ENCODE assay signal across 9 cellular contexts in genomic region chr7:1045038-1045726, GRCh38. TPM values are rescaled to one million over a fixed set of nuclear protein-coding genes. Genes with fewer than 3 reads are reported as not detected.
DNase-seq lines count a peak whose midpoint lies in the region; ATAC-seq, FAIRE-seq and TF ChIP-seq lines count a peak whose summit lies in the region.
"Had no signal": no experiment of that assay in that cellular context is flagged by ENCODE, and none has a peak within 500 bp of the region (broad histone marks: within the 10 kb centered on the region; RNA-seq: fewer than 3 reads in every experiment).

No MANE protein-coding gene starts in this region.

- H3K27ac Mint-ChIP-seq in activated CD8-positive, alpha-beta T cell treated with anti-CD3 and anti-CD28 coated beads for 36 hours: peak overlapping the region; percentile 26
- peak overlapping the region; percentile 67 for H3K27ac Mint-ChIP-seq in stimulated activated memory B cell treated with anti-CD40 and anti-IgM and Interleukin-4, amounts not matched to agents 10 μg/mL and 1 μg/mL and 100 μg/mL, for 72 hours
- H3K27ac Mint-ChIP-seq in activated naive CD4-positive, alpha-beta T cell treated with anti-CD3 and anti-CD28 coated beads, Interleukin-2, amount 50 U/mL, for 72 hours: peak overlapping the region in 1 of 2 donors; percentile 19

- no peak for ATAC-seq in activated CD8-positive, alpha-beta T cell treated with anti-CD3 and anti-CD28 coated beads for 36 hours
- no peak for ATAC-seq in stimulated activated memory B cell treated with anti-CD40 and anti-IgM and Interleukin-4, amounts not matched to agents 10 μg/mL and 1 μg/mL and 100 μg/mL, for 72 hours
- no peak for ATAC-seq in activated naive CD4-positive, alpha-beta T cell treated with anti-CD3 and anti-CD28 coated beads, Interleukin-2, amount 50 U/mL, for 72 hours

- DNase-seq in HFF-Myc (ENCODE audit: extremely low read depth, low read depth): no peak
- no peak for DNase-seq in activated CD8-positive, alpha-beta T cell treated with anti-CD3 and anti-CD28 coated beads for 36 hours
- no peak for DNase-seq in NCI-H2081 treated with DMSO at 0.1 percent for 48 hours (lab: John Stamatoyannopoulos, UW)
- DNase-seq in GM19239 (ENCODE audit: insufficient read length, low spot score): no peak
- DNase-seq in activated naive CD4-positive, alpha-beta T cell treated with anti-CD3 and anti-CD28 coated beads, Interleukin-2, amount 50 U/mL, for 72 hours (ENCODE audit: low spot score in 2 of 2): no peak
- DNase-seq in nucleus accumbens (lab: John Stamatoyannopoulos, UW): no peak

- H3K27me3 Mint-ChIP-seq in activated CD8-positive, alpha-beta T cell treated with anti-CD3 and anti-CD28 coated beads for 36 hours: no peaks in the 10 kb centered on the region
- H3K27me3 Mint-ChIP-seq in stimulated activated memory B cell treated with anti-CD40 and anti-IgM and Interleukin-4, amounts not matched to agents 10 μg/mL and 1 μg/mL and 100 μg/mL, for 72 hours: peaks cover 6% of the 10 kb centered on the region

- CTCF ChIA-PET in activated CD8-positive, alpha-beta T cell treated with anti-CD3 and anti-CD28 coated beads for 36 hours (lab: Charles Lee): interaction anchor here (0.6 to 3.2 kb wide), 16 partner anchors 11 to 247 kb away, joined by 3 to 28 read pairs (median 3); no protein-coding TSS in a partner anchor

- peak overlapping the region; percentile 79 for H3K4me3 Mint-ChIP-seq in activated CD8-positive, alpha-beta T cell treated with anti-CD3 and anti-CD28 coated beads for 36 hours
- H3K4me3 Mint-ChIP-seq in stimulated activated memory B cell treated with anti-CD40 and anti-IgM and Interleukin-4, amounts not matched to agents 10 μg/mL and 1 μg/mL and 100 μg/mL, for 72 hours: peak overlapping the region; percentile 82

- TF ChIP-seq CTCF in HFF-Myc (IDR thresholded peaks at IDR 0.05; ENCODE audit: low read depth, low read length, missing control alignments): no peak
- no peak for TF ChIP-seq CTCF in activated CD8-positive, alpha-beta T cell treated with anti-CD3 and anti-CD28 coated beads for 36 hours (IDR thresholded peaks at IDR 0.05)

- POLR2A ChIA-PET in activated CD8-positive, alpha-beta T cell treated with anti-CD3 and anti-CD28 coated beads for 36 hours (lab: Charles Lee): interaction anchor here (0.6 to 2.0 kb wide), 6 partner anchors 9 to 116 kb away, joined by 3 to 7 read pairs (median 4); partner anchors contain the start of gene COX19

- H3K4me1 Mint-ChIP-seq in activated CD8-positive, alpha-beta T cell treated with anti-CD3 and anti-CD28 coated beads for 36 hours (ENCODE audit: low read depth): peaks cover 65% of the 10 kb centered on the region
- H3K4me1 Mint-ChIP-seq in stimulated activated memory B cell treated with anti-CD40 and anti-IgM and Interleukin-4, amounts not matched to agents 10 μg/mL and 1 μg/mL and 100 μg/mL, for 72 hours: peaks cover 44% of the 10 kb centered on the region

- H3K36me3 Mint-ChIP-seq in activated CD8-positive, alpha-beta T cell treated with anti-CD3 and anti-CD28 coated beads for 36 hours (ENCODE audit: low read depth): no peaks in the 10 kb centered on the region
- H3K36me3 Mint-ChIP-seq in stimulated activated memory B cell treated with anti-CD40 and anti-IgM and Interleukin-4, amounts not matched to agents 10 μg/mL and 1 μg/mL and 100 μg/mL, for 72 hours: no peaks in the 10 kb centered on the region
- no peaks in the 10 kb centered on the region for H3K36me3 Mint-ChIP-seq in activated naive CD4-positive, alpha-beta T cell treated with anti-CD3 and anti-CD28 coated beads, Interleukin-2, amount 50 U/mL, for 72 hours

- H3K4me3 ChIP-seq in HFF-Myc (replicated peaks; ENCODE audit: low read depth, low read length): peak overlapping the region; percentile 52
- H3K4me3 ChIP-seq in iPS-18c (ENCODE audit: insufficient read depth, low read depth, low read length): peak overlapping the region; percentile 71

- FAIRE-seq in GM19239 (lab: Jason Lieb, UNC): no peak
- FAIRE-seq: endometrium had no signal

- H3K9me3 ChIP-seq in iPS-18c (ENCODE audit: control insufficient read depth, insufficient read depth, low read length): no peaks in the 10 kb centered on the region

- intact Hi-C loops in activated CD8-positive, alpha-beta T cell treated with anti-CD3 and anti-CD28 coated beads for 36 hours (cut with micrococcal nuclease): loop anchor here (10.0 kb wide), 1 partner anchor 50 kb away; no protein-coding TSS in a partner anchor

- no peaks in the 10 kb centered on the region for H3K9me3 Mint-ChIP-seq in activated CD8-positive, alpha-beta T cell treated with anti-CD3 and anti-CD28 coated beads for 36 hours
- no peaks in the 10 kb centered on the region for H3K9me3 Mint-ChIP-seq in stimulated activated memory B cell treated with anti-CD40 and anti-IgM and Interleukin-4, amounts not matched to agents 10 μg/mL and 1 μg/mL and 100 μg/mL, for 72 hours
- H3K9me3 Mint-ChIP-seq in activated naive CD4-positive, alpha-beta T cell treated with anti-CD3 and anti-CD28 coated beads, Interleukin-2, amount 50 U/mL, for 72 hours: no peaks in the 10 kb centered on the region

RNA-seq across cellular contexts. Expression of gene GPR146, which starts 0.8 kb away (rescaled TPM):
- 1 to 10 TPM; 5.6 to 8.5 TPM for total RNA-seq in activated CD8-positive, alpha-beta T cell treated with anti-CD3 and anti-CD28 coated beads for 36 hours
- total RNA-seq in activated naive CD4-positive, alpha-beta T cell treated with anti-CD3 and anti-CD28 coated beads, Interleukin-2, amount 50 U/mL, for 72 hours: 1 to 10 TPM; 1.6 to 9.3 TPM

RNA-seq across cellular contexts. Expression of gene GPER1, which starts 42.7 kb away (rescaled TPM):
- under 1 TPM; 0.16 to 0.18 TPM for total RNA-seq in activated CD8-positive, alpha-beta T cell treated with anti-CD3 and anti-CD28 coated beads for 36 hours
- total RNA-seq in activated naive CD4-positive, alpha-beta T cell treated with anti-CD3 and anti-CD28 coated beads, Interleukin-2, amount 50 U/mL, for 72 hours: not detected
